In genomic region chr20:32607727-32608663, GRCh38 we compare ENCODE assay signal across 13 cellular contexts.
"Had no signal": no experiment of that assay in that cellular context is flagged by ENCODE, and none has a peak within 500 bp of the region (broad histone marks: within the 10 kb centered on the region; RNA-seq: fewer than 3 reads in every experiment).

No MANE protein-coding gene starts in this region.

- DNase-seq: activated CD4-positive, alpha-beta T cell treated with anti-CD3 and anti-CD28 coated beads, Interleukin-2, amount 50 U/mL, for 4 hours; activated effector memory CD4-positive, alpha-beta T cell treated with Interleukin-2 at 50 U/mL for 16 hours; activated T-cell treated with anti-CD3 and anti-CD28 coated beads, Interleukin-2, amount 50 U/mL, for 24 hours; aorta; foreskin melanocyte; mucosa of descending colon; naive thymus-derived CD8-positive, alpha-beta T cell; sigmoid colon; stimulated activated CD4-positive, alpha-beta T cell treated with anti-CD3 and anti-CD28 coated beads, Interleukin-12 subunit alpha, Interleukin-12 subunit beta, amount 100 ng/mL, for 4 hours; stimulated activated naive CD4-positive, alpha-beta T cell treated with Interleukin-2 at 50 U/mL for 16 hours had no signal

- H3K4me1 ChIP-seq: prostate gland, sigmoid colon had no signal

- H3K27ac ChIP-seq: hepatocyte, prostate gland, sigmoid colon had no signal

- H3K27me3 Mint-ChIP-seq: activated naive CD8-positive, alpha-beta T cell; activated T-cell treated with anti-CD3 and anti-CD28 coated beads, Interleukin-2, amount 50 U/mL, for 24 hours had no signal

- H3K9me3 ChIP-seq: mucosa of descending colon, prostate gland, sigmoid colon had no signal

- H3K9me3 Mint-ChIP-seq: activated T-cell treated with anti-CD3 and anti-CD28 coated beads, Interleukin-2, amount 50 U/mL, for 24 hours; naive thymus-derived CD8-positive, alpha-beta T cell had no signal

- H3K27ac Mint-ChIP-seq: activated T-cell treated with anti-CD3 and anti-CD28 coated beads, Interleukin-2, amount 50 U/mL, for 24 hours had no signal

- H3K36me3 ChIP-seq: prostate gland, sigmoid colon had no signal

- ATAC-seq: mucosa of descending colon; naive thymus-derived CD8-positive, alpha-beta T cell had no signal

- H3K4me3 ChIP-seq: hepatocyte, mucosa of descending colon, prostate gland, sigmoid colon had no signal

- H3K4me3 Mint-ChIP-seq: activated naive CD8-positive, alpha-beta T cell; activated T-cell treated with anti-CD3 and anti-CD28 coated beads, Interleukin-2, amount 50 U/mL, for 24 hours; naive thymus-derived CD8-positive, alpha-beta T cell had no signal
